In the genomic region with DNA sequence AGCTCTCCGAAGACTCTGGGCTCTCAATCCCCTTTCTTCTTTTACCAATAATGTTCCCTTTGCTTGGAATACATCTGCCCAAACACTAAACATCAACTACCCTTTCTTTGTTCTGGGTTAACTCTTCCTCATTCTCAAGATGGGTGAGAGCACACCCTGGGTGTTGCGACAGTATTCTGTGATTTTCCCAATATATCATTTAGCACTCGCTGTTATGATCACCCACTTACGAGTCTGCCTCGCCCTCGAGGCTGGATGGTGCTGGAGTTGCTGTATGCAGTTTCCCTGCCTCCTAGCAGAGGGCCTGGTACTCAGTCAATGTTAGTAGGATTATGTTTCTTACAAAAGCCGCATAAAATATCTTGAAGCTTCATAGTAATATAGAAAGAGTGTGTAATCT, we compare ENCODE assay signal across 1 cellular context.
TF ChIP-seq lines count a peak whose summit lies in the region.

No MANE protein-coding gene starts in this region.

TF ChIP-seq in HepG2, 621 proteins besides CTCF, POLR2A, EP300 and RAD21 (continued from another document):
- TF ChIP-seq, protein P1, sequence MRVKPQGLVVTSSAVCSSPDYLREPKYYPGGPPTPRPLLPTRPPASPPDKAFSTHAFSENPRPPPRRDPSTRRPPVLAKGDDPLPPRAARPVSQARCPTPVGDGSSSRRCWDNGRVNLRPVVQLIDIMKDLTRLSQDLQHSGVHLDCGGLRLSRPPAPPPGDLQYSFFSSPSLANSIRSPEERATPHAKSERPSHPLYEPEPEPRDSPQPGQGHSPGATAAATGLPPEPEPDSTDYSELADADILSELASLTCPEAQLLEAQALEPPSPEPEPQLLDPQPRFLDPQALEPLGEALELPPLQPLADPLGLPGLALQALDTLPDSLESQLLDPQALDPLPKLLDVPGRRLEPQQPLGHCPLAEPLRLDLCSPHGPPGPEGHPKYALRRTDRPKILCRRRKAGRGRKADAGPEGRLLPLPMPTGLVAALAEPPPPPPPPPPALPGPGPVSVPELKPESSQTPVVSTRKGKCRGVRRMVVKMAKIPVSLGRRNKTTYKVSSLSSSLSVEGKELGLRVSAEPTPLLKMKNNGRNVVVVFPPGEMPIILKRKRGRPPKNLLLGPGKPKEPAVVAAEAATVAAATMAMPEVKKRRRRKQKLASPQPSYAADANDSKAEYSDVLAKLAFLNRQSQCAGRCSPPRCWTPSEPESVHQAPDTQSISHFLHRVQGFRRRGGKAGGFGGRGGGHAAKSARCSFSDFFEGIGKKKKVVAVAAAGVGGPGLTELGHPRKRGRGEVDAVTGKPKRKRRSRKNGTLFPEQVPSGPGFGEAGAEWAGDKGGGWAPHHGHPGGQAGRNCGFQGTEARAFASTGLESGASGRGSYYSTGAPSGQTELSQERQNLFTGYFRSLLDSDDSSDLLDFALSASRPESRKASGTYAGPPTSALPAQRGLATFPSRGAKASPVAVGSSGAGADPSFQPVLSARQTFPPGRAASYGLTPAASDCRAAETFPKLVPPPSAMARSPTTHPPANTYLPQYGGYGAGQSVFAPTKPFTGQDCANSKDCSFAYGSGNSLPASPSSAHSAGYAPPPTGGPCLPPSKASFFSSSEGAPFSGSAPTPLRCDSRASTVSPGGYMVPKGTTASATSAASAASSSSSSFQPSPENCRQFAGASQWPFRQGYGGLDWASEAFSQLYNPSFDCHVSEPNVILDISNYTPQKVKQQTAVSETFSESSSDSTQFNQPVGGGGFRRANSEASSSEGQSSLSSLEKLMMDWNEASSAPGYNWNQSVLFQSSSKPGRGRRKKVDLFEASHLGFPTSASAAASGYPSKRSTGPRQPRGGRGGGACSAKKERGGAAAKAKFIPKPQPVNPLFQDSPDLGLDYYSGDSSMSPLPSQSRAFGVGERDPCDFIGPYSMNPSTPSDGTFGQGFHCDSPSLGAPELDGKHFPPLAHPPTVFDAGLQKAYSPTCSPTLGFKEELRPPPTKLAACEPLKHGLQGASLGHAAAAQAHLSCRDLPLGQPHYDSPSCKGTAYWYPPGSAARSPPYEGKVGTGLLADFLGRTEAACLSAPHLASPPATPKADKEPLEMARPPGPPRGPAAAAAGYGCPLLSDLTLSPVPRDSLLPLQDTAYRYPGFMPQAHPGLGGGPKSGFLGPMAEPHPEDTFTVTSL (CRISPR knock-in tag; IDR thresholded peaks at IDR 0.05; ENCODE audit: borderline replicate concordance) = no peak
- TF ChIP-seq CEBPB (IDR thresholded peaks at IDR 0.05; ENCODE audit: borderline replicate concordance, low read depth, low read length) (peak; percentile 8; the same call in 1 of the 2 replicates), ZNF317 (CRISPR knock-in tag; IDR thresholded peaks at IDR 0.05) (0 out of 2 replicates have a peak, but pooled peaks have one; percentile 45), ASH2L (IDR thresholded peaks at IDR 0.05; ENCODE audit: insufficient read length, low read depth, low read length) (peak; percentile 3), ZNF646 (CRISPR knock-in tag; IDR thresholded peaks at IDR 0.05) (0 out of 2 replicates have a peak, but pooled peaks have one; percentile 6), ZNF878 (CRISPR knock-in tag; IDR thresholded peaks at IDR 0.05) (peak; percentile 5; the same call in 1 of the 2 replicates)
